24 cellular contexts compared by ENCODE assay signal in genomic region chr9:111027798-111028197, GRCh38. TPM values are rescaled to one million over a fixed set of nuclear protein-coding genes. Genes with fewer than 3 reads are reported as not detected.
DNase-seq lines count a peak whose midpoint lies in the region; ATAC-seq, FAIRE-seq and TF ChIP-seq lines count a peak whose summit lies in the region.
"Had no signal": no experiment of that assay in that cellular context is flagged by ENCODE, and none has a peak within 500 bp of the region (broad histone marks: within the 10 kb centered on the region; RNA-seq: fewer than 3 reads in every experiment).

No MANE protein-coding gene starts in this region.

- no peak for FAIRE-seq in bronchial epithelial cell (lab: Jason Lieb, UNC)
- FAIRE-seq: GM12891, GM18507, GM19239, H54 had no signal

- in situ Hi-C loops in IMR-90 (cut with MboI; ENCODE audit: low sequenced_read_pairs) = no loop called here

- dilution Hi-C loops in IMR-90 (cut with HindIII; ENCODE audit: low sequenced_read_pairs, unreplicated experiment) = no loop called here

- CTCF ChIA-PET in IMR-90 (lab: Yijun Ruan, JAX) = no interaction called here

- peak; percentile 34 for DNase-seq in EH (ENCODE audit: low read depth)
- DNase-seq in IMR-90 = no peak
- peak; percentile 55 for DNase-seq in bronchial epithelial cell (ENCODE audit: low read depth)
- no peak for DNase-seq in mesenchymal stem cell
- DNase-seq in trophoblast cell = no peak
- no peak for DNase-seq in activated naive CD4-positive, alpha-beta T cell (lab: John Stamatoyannopoulos, UW)
- DNase-seq: Caco-2; CD4-positive, CD25-positive, alpha-beta regulatory T cell; CD8-positive, alpha-beta T cell; DMS153; DND-41; GF-D8 had no signal

- H2AFZ ChIP-seq in IMR-90 (replicated peaks; ENCODE audit: low read length, poor library complexity) (no peak overlapping the region), mesenchymal stem cell (ENCODE audit: low read depth, low read length) (no peak overlapping the region), trophoblast cell (ENCODE audit: insufficient read depth, low read length, poor library complexity) (no peak overlapping the region)
- H2AFZ ChIP-seq: GM23338 had no signal

- H2BK12ac ChIP-seq in mesenchymal stem cell (ENCODE audit: low read length in 2 of 2) = no peak overlapping the region
- H2BK12ac ChIP-seq in trophoblast cell (ENCODE audit: low read length) = no peak overlapping the region

- H3K27me3 ChIP-seq in IMR-90 (ENCODE audit: control insufficient read depth, insufficient read depth, low read length) (no peaks in the 10 kb centered on the region), bronchial epithelial cell (ENCODE audit: control insufficient read depth, insufficient read depth, low read length) (no peaks in the 10 kb centered on the region), mesenchymal stem cell (ENCODE audit: control insufficient read depth in 1 of 2, insufficient read depth in 1 of 2, low read length in 2 of 2) (no peaks in the 10 kb centered on the region), trophoblast cell (ENCODE audit: insufficient read depth, low read length) (no peaks in the 10 kb centered on the region)
- H3K27me3 ChIP-seq: BLaER1 had no signal

- H4K5ac ChIP-seq in IMR-90 (ENCODE audit: low read depth, low read length) = no peak overlapping the region

- H2BK120ac ChIP-seq in IMR-90 (ENCODE audit: low read depth, low read length) = no peak overlapping the region
- no peak overlapping the region for H2BK120ac ChIP-seq in mesenchymal stem cell (ENCODE audit: low read depth, low read length)
- no peak overlapping the region for H2BK120ac ChIP-seq in trophoblast cell (ENCODE audit: insufficient read depth, low read length, poor library complexity)

- peaks cover 81% of the 10 kb centered on the region for H4K20me1 ChIP-seq in IMR-90 (ENCODE audit: insufficient read depth, low read length)
- H4K20me1 ChIP-seq: BLaER1 had no signal

- intact Hi-C loops in IMR-90 (cut with micrococcal nuclease) = no loop called here

- peak overlapping the region; percentile 68; the same call in 1 of the 2 replicates for H3K14ac ChIP-seq in IMR-90 (replicated peaks; ENCODE audit: low read depth, low read length)
- H3K14ac ChIP-seq in mesenchymal stem cell (ENCODE audit: low read length in 2 of 2) = no peak overlapping the region
- no peak overlapping the region for H3K14ac ChIP-seq in trophoblast cell (ENCODE audit: low read length)

- H3K9ac ChIP-seq in IMR-90 (ENCODE audit: low read depth, low read length) (no peak overlapping the region), mesenchymal stem cell (ENCODE audit: low read length) (peak overlapping the region; percentile 20), trophoblast cell (ENCODE audit: low read length) (no peak overlapping the region)
- H3K9ac ChIP-seq: BLaER1 had no signal

- H3K56ac ChIP-seq in IMR-90 (ENCODE audit: extremely low read depth, insufficient read depth, low read length) = no peak overlapping the region

- H4K8ac ChIP-seq in IMR-90 (ENCODE audit: low read depth in 2 of 2, low read length in 2 of 2) = no peak overlapping the region
- no peak overlapping the region for H4K8ac ChIP-seq in mesenchymal stem cell (ENCODE audit: low read length)
- no peak overlapping the region for H4K8ac ChIP-seq in trophoblast cell (ENCODE audit: low read depth, low read length)

- H2BK15ac ChIP-seq in IMR-90 (ENCODE audit: low read depth, low read length) (no peak overlapping the region), mesenchymal stem cell (ENCODE audit: low read depth, poor library complexity, severe bottlenecking) (no peak overlapping the region)

- H3K36me3 ChIP-seq in IMR-90 (ENCODE audit: control insufficient read depth, insufficient read depth, low read length) (peaks cover 20% of the 10 kb centered on the region), bronchial epithelial cell (ENCODE audit: control insufficient read depth, insufficient read depth, low read length) (no peaks in the 10 kb centered on the region), mesenchymal stem cell (ENCODE audit: control insufficient read depth in 1 of 2, insufficient read depth in 2 of 2, low read depth in 1 of 2, low read length in 2 of 2) (peaks cover 3 to 44% of the 10 kb centered on the region in 2 experiments), trophoblast cell (ENCODE audit: control insufficient read depth in 1 of 2, insufficient read depth in 2 of 2, low read length in 2 of 2) (no peaks in the 10 kb centered on the region)
- H3K36me3 ChIP-seq: BLaER1, HAP-1 had no signal

- no TSS peak for BruUV-seq in IMR-90 (replicated peaks; lab: Mats Ljungman, UMichigan)

- H2AK5ac ChIP-seq in IMR-90 (ENCODE audit: low read depth, low read length) (no peak overlapping the region), mesenchymal stem cell (ENCODE audit: low read length, severe bottlenecking) (no peak overlapping the region), trophoblast cell (ENCODE audit: low read length) (no peak overlapping the region)

- H3K79me1 ChIP-seq in IMR-90 (ENCODE audit: low read depth in 1 of 2, low read length in 2 of 2) = peaks cover 5 to 47% of the 10 kb centered on the region in 2 experiments
- H3K79me1 ChIP-seq in mesenchymal stem cell (replicated peaks; ENCODE audit: low read length, poor library complexity, severe bottlenecking) = peaks cover 1% of the 10 kb centered on the region
- no peaks in the 10 kb centered on the region for H3K79me1 ChIP-seq in trophoblast cell (ENCODE audit: low read length)

- POLR2A ChIA-PET in IMR-90 (lab: Charles Lee; ENCODE audit: unreplicated experiment) = no interaction called here

- no peak for TF ChIP-seq CTCF in IMR-90 (conservative IDR thresholded peaks at IDR 0.05; ENCODE audit: low read depth, low read length)
- no peak for TF ChIP-seq CTCF in bronchial epithelial cell (IDR thresholded peaks at IDR 0.05; ENCODE audit: insufficient read depth, low read length, severe bottlenecking)

- H3K18ac ChIP-seq in IMR-90 (ENCODE audit: low read depth, low read length) (no peak overlapping the region), mesenchymal stem cell (ENCODE audit: low read depth in 1 of 2, low read length in 2 of 2) (no peak overlapping the region), trophoblast cell (ENCODE audit: low read length) (no peak overlapping the region)

- no peaks in the 10 kb centered on the region for H3K79me2 ChIP-seq in trophoblast cell (ENCODE audit: control insufficient read depth, insufficient read depth, low read length, poor library complexity)

- no peak for TF ChIP-seq RAD21 in IMR-90 (IDR thresholded peaks at IDR 0.05; ENCODE audit: low read length)

- H2BK20ac ChIP-seq in IMR-90 (ENCODE audit: low read depth, low read length) = no peak overlapping the region

- no peak for TF ChIP-seq POLR2A in IMR-90 (IDR thresholded peaks at IDR 0.05; ENCODE audit: low read depth, low read length)

- peaks cover 15% of the 10 kb centered on the region for H3K4me1 ChIP-seq in IMR-90 (ENCODE audit: control insufficient read depth, insufficient read depth, low read length)
- no peaks in the 10 kb centered on the region for H3K4me1 ChIP-seq in mesenchymal stem cell (ENCODE audit: control insufficient read depth, insufficient read depth, low read depth, low read length)
- no peaks in the 10 kb centered on the region for H3K4me1 ChIP-seq in trophoblast cell (ENCODE audit: control insufficient read depth in 1 of 2, insufficient read depth in 2 of 2, low read length in 2 of 2)
- H3K4me1 ChIP-seq: Caco-2, HAP-1 had no signal

- no peak overlapping the region for H4K91ac ChIP-seq in IMR-90 (ENCODE audit: insufficient read depth, low read depth, low read length)
- no peak overlapping the region for H4K91ac ChIP-seq in mesenchymal stem cell (ENCODE audit: low read length)
- no peak overlapping the region for H4K91ac ChIP-seq in trophoblast cell (ENCODE audit: low read depth, low read length)

- no CpG with 5 or more reads among the region's 2 CpGs for WGBS in IMR-90 (ENCODE audit: extremely low coverage in 2 of 2, insufficient read length in 1 of 2), 2 experiments
- no CpG with 5 or more reads among the region's 2 CpGs for WGBS in mesenchymal stem cell
- no CpG with 5 or more reads among the region's 2 CpGs for WGBS in trophoblast cell (ENCODE audit: extremely low coverage, insufficient coverage, insufficient read length)

- H3K4ac ChIP-seq in IMR-90 (ENCODE audit: low read depth, low read length) = no peak overlapping the region
- H3K4ac ChIP-seq in mesenchymal stem cell (ENCODE audit: low read depth in 1 of 2, low read length in 2 of 2) = no peak overlapping the region
- H3K4ac ChIP-seq in trophoblast cell (ENCODE audit: low read depth, low read length) = no peak overlapping the region

- peaks cover 22% of the 10 kb centered on the region for H3K9me1 ChIP-seq in IMR-90 (ENCODE audit: insufficient read depth, low read length)

- no peak overlapping the region for H3K27ac ChIP-seq in IMR-90 (ENCODE audit: insufficient read depth, low read length)
- no peak overlapping the region for H3K27ac ChIP-seq in mesenchymal stem cell (ENCODE audit: low read length, poor library complexity, severe bottlenecking)
- no peak overlapping the region for H3K27ac ChIP-seq in trophoblast cell (ENCODE audit: low read depth, low read length)
- H3K27ac ChIP-seq: 22Rv1, BLaER1, C4-2B had no signal

- H3K23ac ChIP-seq in IMR-90 (ENCODE audit: low read depth, low read length) (0 out of 2 replicates have a peak overlapping the region, but pooled peaks have one; percentile 34), mesenchymal stem cell (ENCODE audit: low read length in 2 of 2) (no peak overlapping the region), trophoblast cell (ENCODE audit: low read length) (no peak overlapping the region)

- H3K4me2 ChIP-seq in IMR-90 (ENCODE audit: low read depth, low read length) = no peak overlapping the region
- no peak overlapping the region for H3K4me2 ChIP-seq in mesenchymal stem cell (ENCODE audit: low read length, poor library complexity, severe bottlenecking)
- no peak overlapping the region for H3K4me2 ChIP-seq in trophoblast cell (ENCODE audit: low read length)
- H3K4me2 ChIP-seq: BLaER1, GM23338 had no signal

- peak overlapping the region; percentile 8 for H2BK5ac ChIP-seq in IMR-90 (ENCODE audit: low read depth, low read length, poor library complexity, severe bottlenecking)
- H2BK5ac ChIP-seq in mesenchymal stem cell (ENCODE audit: low read depth, low read length, poor library complexity, severe bottlenecking) = no peak overlapping the region
- H2BK5ac ChIP-seq in trophoblast cell (ENCODE audit: low read depth, low read length, poor library complexity) = no peak overlapping the region

- H3K9me3 ChIP-seq in IMR-90 (ENCODE audit: control insufficient read depth, insufficient read depth, low read length) (no peaks in the 10 kb centered on the region), mesenchymal stem cell (ENCODE audit: control insufficient read depth, low read length) (no peaks in the 10 kb centered on the region), trophoblast cell (ENCODE audit: insufficient read depth, low read depth, low read length) (no peaks in the 10 kb centered on the region)
- H3K9me3 ChIP-seq: BLaER1, Caco-2, HAP-1 had no signal

- ATAC-seq in IMR-90 (ENCODE audit: low read depth) (no peak), HG03460 (IDR thresholded peaks at IDR 0.05; ENCODE audit: unreplicated experiment) (no peak)
- ATAC-seq: CD8-positive, alpha-beta T cell; GM23338 had no signal

- H2AK9ac ChIP-seq in IMR-90 (replicated peaks; ENCODE audit: low read depth, low read length, poor library complexity) = no peak overlapping the region

- H4K12ac ChIP-seq in trophoblast cell (ENCODE audit: low read depth, low read length) = no peak overlapping the region

- H3K4me3 ChIP-seq in IMR-90 (ENCODE audit: insufficient read depth, low read depth, low read length) = no peak overlapping the region
- H3K4me3 ChIP-seq in bronchial epithelial cell (ENCODE audit: low read depth, low read length) = no peak overlapping the region
- no peak overlapping the region for H3K4me3 ChIP-seq in mesenchymal stem cell (ENCODE audit: insufficient read depth in 1 of 2, low read depth in 1 of 2, low read length in 2 of 2)
- no peak overlapping the region for H3K4me3 ChIP-seq in trophoblast cell (ENCODE audit: low read depth, low read length)
- H3K4me3 ChIP-seq: BLaER1, GM23338, HAP-1 had no signal

RNA-seq across cellular contexts. Expression of gene LPAR1, which starts 10.5 kb away (rescaled TPM):
- total RNA-seq in IMR-90 (2012; rRNA removed) = 260 and 315 TPM in 2 replicates
- polyA plus RNA-seq in IMR-90 (2012; rRNA removed) = 171 and 201 TPM in 2 replicates
- polyA plus RNA-seq in IMR-90 (2012; cell fraction: cytosol; rRNA removed) = 102 and 130 TPM in 2 replicates
- 81.0 and 182 TPM in 2 replicates for polyA plus RNA-seq in IMR-90 (2012; cell fraction: nucleus; rRNA removed; ENCODE audit: low replicate concordance)
- 9.0 and 16.8 TPM in 2 replicates for total RNA-seq in bronchial epithelial cell
- 55.2 TPM for polyA plus RNA-seq in mesenchymal stem cell (2013, experiment 1 of 2)
- 59.0 TPM for polyA plus RNA-seq in mesenchymal stem cell (2013, experiment 2 of 2)
- 4.9 and 5.2 TPM in 2 replicates for polyA plus RNA-seq in trophoblast cell (2013)
- total RNA-seq: B cell; CD4-positive, CD25-positive, alpha-beta regulatory T cell; CD8-positive, alpha-beta T cell; G401 had no signal
- polyA plus RNA-seq: CD4-positive, CD25-positive, alpha-beta regulatory T cell had no signal

Comparison
In these comparisons a context has a peak if more than half of its experiments do, and no peak if none do; other contexts are left out.
1. DNase-seq: peak in EH (single experiment) and bronchial epithelial cell (single experiment); none in IMR-90 (single experiment), mesenchymal stem cell (single experiment), trophoblast cell (0 of 2) and activated naive CD4-positive, alpha-beta T cell (0 of 4).
2. RNA of gene LPAR1, which starts 10.5 kb away (total RNA-seq): 260 to 315 TPM in IMR-90; 9.0 to 16.8 TPM in bronchial epithelial cell; every median in the first group is over 10 times any median in the second.